ENCODE assay signal across 12 cellular contexts in the genomic region with DNA sequence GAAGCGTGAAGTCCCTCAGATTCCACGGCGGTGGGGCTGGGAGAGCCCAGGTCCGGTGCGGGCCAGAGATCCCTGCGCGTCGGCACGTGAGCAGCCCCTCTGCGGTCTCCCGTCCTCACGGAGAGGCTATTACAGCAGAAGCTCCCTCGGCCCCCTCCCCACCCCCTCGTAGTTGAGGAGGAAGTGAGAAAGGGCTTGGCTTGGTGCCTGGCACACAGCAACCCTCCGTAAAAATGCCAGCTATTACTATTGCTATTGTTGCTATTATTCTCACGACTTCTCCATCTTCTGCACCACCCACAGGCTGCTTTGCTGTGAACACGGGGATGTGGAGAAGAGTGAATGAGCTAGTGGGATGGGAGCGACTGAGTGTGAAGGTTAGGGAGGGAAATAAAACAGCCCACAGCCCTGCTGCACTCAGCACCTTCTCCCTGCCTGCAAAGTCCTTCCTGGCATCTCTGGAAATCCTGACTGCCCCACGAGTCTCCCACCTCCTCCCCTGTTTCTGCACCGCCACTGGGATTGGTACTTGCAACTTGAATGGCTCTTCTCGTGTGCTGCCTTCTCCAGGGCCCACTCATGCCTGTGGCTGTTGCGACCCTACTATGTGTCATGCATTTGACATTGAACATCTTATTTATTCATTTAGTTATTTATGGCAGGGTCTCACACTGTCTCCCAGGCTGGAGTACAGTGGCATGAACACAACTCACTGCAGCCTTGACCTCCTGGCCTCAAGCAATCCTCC. TPM values are rescaled to one million over a fixed set of nuclear protein-coding genes. Genes with fewer than 3 reads are reported as not detected.
DNase-seq lines count a peak whose midpoint lies in the region; ATAC-seq and TF ChIP-seq lines count a peak whose summit lies in the region.
"Had no signal": no experiment of that assay in that cellular context is flagged by ENCODE, and none has a peak within 500 bp of the region (broad histone marks: within the 10 kb centered on the region; RNA-seq: fewer than 3 reads in every experiment).

No MANE protein-coding gene starts in this region.

- H3K27me3 ChIP-seq in GM06990 (replicated peaks; ENCODE audit: control insufficient read depth, insufficient read depth, low read length) (no peaks in the 10 kb centered on the region; the same call in 1 of the 2 replicates), neuronal stem cell (ENCODE audit: control insufficient read depth in 3 of 3, insufficient read depth in 3 of 3, low read depth in 1 of 3, low read length in 3 of 3) (no peaks in the 10 kb centered on the region)

- no peak overlapping the region for H3K14ac ChIP-seq in neuronal stem cell (ENCODE audit: low read length)

- H2BK120ac ChIP-seq in neuronal stem cell (ENCODE audit: low read depth, low read length): no peak overlapping the region

- H3K27ac ChIP-seq in neuronal stem cell (replicated peaks; ENCODE audit: low read length): no peak overlapping the region
- H3K27ac ChIP-seq: skin epidermis had no signal

- no peak overlapping the region for H3K23ac ChIP-seq in neuronal stem cell (ENCODE audit: low read depth, low read length, poor library complexity)

- H2BK15ac ChIP-seq in neuronal stem cell (ENCODE audit: low read length): peak overlapping the region; percentile 6

- H4K8ac ChIP-seq in neuronal stem cell (ENCODE audit: low read depth, low read length): no peak overlapping the region

- H3K27ac Mint-ChIP-seq in IgD-negative memory B cell: peak overlapping the region in 2 of 3 donors; percentile 27 to 53
- H3K27ac Mint-ChIP-seq in activated B cell treated with CpG ODN at 0.5 μM for 24 hours: peak overlapping the region; percentile 65
- H3K27ac Mint-ChIP-seq: activated T-helper 1 cell treated with anti-CD3 and anti-CD28 coated beads, Interleukin-12 subunit alpha, Interleukin-12 subunit beta, Interleukin-2, Interleukin-4 antibody, amounts not matched to agents 30 ng/mL and 10 ng/mL and 1 ng/mL, durations not matched to agents 14 hours and 24 hours and 36 hours had no signal

- no peak overlapping the region for H4K91ac ChIP-seq in neuronal stem cell (ENCODE audit: low read depth, low read length, poor library complexity)

- intact Hi-C loops in activated B cell treated with CpG ODN at 0.5 μM for 24 hours (cut with micrococcal nuclease): no loop called here

- H3K4me1 Mint-ChIP-seq in IgD-negative memory B cell: peaks cover 30 to 42% (median 40%) of the 10 kb centered on the region in 3 donors
- peaks cover 50% of the 10 kb centered on the region for H3K4me1 Mint-ChIP-seq in activated B cell treated with CpG ODN at 0.5 μM for 24 hours

- no peaks in the 10 kb centered on the region for H3K79me1 ChIP-seq in neuronal stem cell (ENCODE audit: low read depth, low read length)

- no peak overlapping the region for H2BK12ac ChIP-seq in neuronal stem cell (ENCODE audit: low read length)

- TF ChIP-seq CTCF in GM06990 (IDR thresholded peaks at IDR 0.05; ENCODE audit: insufficient read depth, low read length, poor library complexity, severe bottlenecking) (no peak), activated B cell treated with CpG ODN at 0.5 μM for 24 hours (IDR thresholded peaks at IDR 0.05) (no peak)

- H3K27me3 Mint-ChIP-seq in IgD-negative memory B cell (peaks cover 14% of the 10 kb centered on the region), activated B cell treated with CpG ODN at 0.5 μM for 24 hours (peaks cover 10% of the 10 kb centered on the region)

- H3K36me3 ChIP-seq in GM06990 (ENCODE audit: control insufficient read depth, insufficient read depth, low read length): no peaks in the 10 kb centered on the region
- no peaks in the 10 kb centered on the region for H3K36me3 ChIP-seq in neuronal stem cell (replicated peaks in 1 of 2; ENCODE audit: control insufficient read depth in 2 of 2, insufficient read depth in 2 of 2, low read length in 2 of 2)

- no CpG with 5 or more reads among the region's 22 CpGs for WGBS in neuronal stem cell (ENCODE audit: extremely low coverage in 2 of 2, insufficient read length in 2 of 2, insufficient replicate concordance in 1 of 2), 2 donors

- H3K4me2 ChIP-seq in neuronal stem cell (ENCODE audit: insufficient read depth, low read length, poor library complexity, severe bottlenecking): no peak overlapping the region

- H3K9me3 ChIP-seq in neuronal stem cell (replicated peaks in 1 of 2; ENCODE audit: control insufficient read depth in 2 of 2, insufficient read depth in 1 of 2, low read depth in 1 of 2, low read length in 2 of 2): no peaks in the 10 kb centered on the region

- peak; percentile 21 for DNase-seq in GM06990 (ENCODE audit: extremely low read depth, insufficient read length)
- peak; percentile 31 for DNase-seq in activated B cell treated with CpG ODN at 0.5 μM for 24 hours
- no peak for DNase-seq in neuronal stem cell (ENCODE audit: low spot score)
- no peak for DNase-seq in NCI-H2196 (lab: John Stamatoyannopoulos, UW; ENCODE audit: unreplicated experiment)
- DNase-seq: activated CD4-positive, alpha-beta T cell treated with anti-CD3 and anti-CD28 coated beads for 4 hours; NCI-H1417 treated with DMSO at 0.1 percent for 48 hours had no signal

- H3K4me3 Mint-ChIP-seq in IgD-negative memory B cell (peak overlapping the region; percentile 39 to 88 (median 71)), activated B cell treated with CpG ODN at 0.5 μM for 24 hours (peak overlapping the region; percentile 55)
- H3K4me3 Mint-ChIP-seq: activated T-helper 1 cell treated with anti-CD3 and anti-CD28 coated beads, Interleukin-12 subunit alpha, Interleukin-12 subunit beta, Interleukin-2, Interleukin-4 antibody, amounts not matched to agents 30 ng/mL and 10 ng/mL and 1 ng/mL, durations not matched to agents 14 hours and 24 hours and 36 hours; neural crest cell had no signal

- ATAC-seq in activated B cell treated with CpG ODN at 0.5 μM for 24 hours (ENCODE audit: low read depth): peak; percentile 66
- no peak for ATAC-seq in GM21737 (IDR thresholded peaks at IDR 0.05; ENCODE audit: unreplicated experiment)
- ATAC-seq in esophagus mucosa: no peak

- H2AFZ ChIP-seq in neuronal stem cell (ENCODE audit: low read length): peak overlapping the region; percentile 58

- H3K36me3 Mint-ChIP-seq in IgD-negative memory B cell (no peaks in the 10 kb centered on the region), activated B cell treated with CpG ODN at 0.5 μM for 24 hours (ENCODE audit: low read depth) (no peaks in the 10 kb centered on the region)

- CTCF ChIA-PET in activated B cell treated with CpG ODN at 0.5 μM for 24 hours (lab: Charles Lee): interaction anchor here (0.6 to 1.2 kb wide), 4 partner anchors 8 to 734 kb away, joined by 3 to 4 read pairs (median 3); no protein-coding TSS in a partner anchor

- H3K9me3 Mint-ChIP-seq in IgD-negative memory B cell: no peaks in the 10 kb centered on the region
- H3K9me3 Mint-ChIP-seq in activated B cell treated with CpG ODN at 0.5 μM for 24 hours: no peaks in the 10 kb centered on the region
- H3K9me3 Mint-ChIP-seq: activated T-helper 1 cell treated with anti-CD3 and anti-CD28 coated beads, Interleukin-12 subunit alpha, Interleukin-12 subunit beta, Interleukin-2, Interleukin-4 antibody, amounts not matched to agents 30 ng/mL and 10 ng/mL and 1 ng/mL, durations not matched to agents 14 hours and 24 hours and 36 hours had no signal

- H2BK5ac ChIP-seq in neuronal stem cell (ENCODE audit: low read length): peak overlapping the region; percentile 35

- POLR2A ChIA-PET in activated B cell treated with CpG ODN at 0.5 μM for 24 hours (lab: Charles Lee): interaction anchor here (0.6 to 5.6 kb wide), 4 partner anchors 19 to 222 kb away, joined by 3 to 63 read pairs (median 30); a partner anchor contains a TSS

- no peak overlapping the region for H2AK5ac ChIP-seq in neuronal stem cell (ENCODE audit: low read depth, low read length)

- peak overlapping the region; percentile 86 for H3K18ac ChIP-seq in neuronal stem cell (ENCODE audit: low read length)

- H3K4me3 ChIP-seq in GM06990 (replicated peaks; ENCODE audit: low read depth, low read length): no peak overlapping the region
- H3K4me3 ChIP-seq in neuronal stem cell (ENCODE audit: low read length in 2 of 2): no peak overlapping the region
- H3K4me3 ChIP-seq: skin epidermis had no signal

- H3K4ac ChIP-seq in neuronal stem cell (ENCODE audit: low read length): no peak overlapping the region

- no peak overlapping the region for H3K9ac ChIP-seq in neuronal stem cell (ENCODE audit: low read depth, low read length, poor library complexity)

- H3K4me1 ChIP-seq in neuronal stem cell (ENCODE audit: control insufficient read depth in 2 of 2, insufficient read depth in 1 of 2, low read depth in 1 of 2, low read length in 2 of 2): no peaks in the 10 kb centered on the region

RNA-seq across cellular contexts. Expression of a gene that starts 26.6 kb away (rescaled TPM):
- polyA plus RNA-seq in IgD-negative memory B cell: 5.9 TPM
- total RNA-seq in activated B cell treated with CpG ODN at 0.5 μM for 24 hours (42.5 and 46.7 TPM in 2 replicates), esophagus mucosa (3.1 TPM)
- 29.1 TPM for polyA plus RNA-seq in neuronal stem cell (2013, experiment 1 of 2)
- polyA plus RNA-seq in neuronal stem cell (2013, experiment 2 of 2): 30.0 TPM

Comparison
In these comparisons a context has a peak if more than half of its experiments do, and no peak if none do; other contexts are left out.
1. DNase-seq: peak in GM06990 (single experiment) and activated B cell treated with CpG ODN at 0.5 μM for 24 hours (single experiment); none in neuronal stem cell (single experiment) and NCI-H2196 (single experiment).
2. RNA of a gene that starts 26.6 kb away (total RNA-seq): 42.5 to 46.7 TPM in activated B cell treated with CpG ODN at 0.5 μM for 24 hours; 3.1 TPM in esophagus mucosa (single experiment); every median in the first group is over 10 times any median in the second.